9 cellular contexts compared by ENCODE assay signal in genomic region chr15:68431792-68432401, GRCh38. TPM values are rescaled to one million over a fixed set of nuclear protein-coding genes. Genes with fewer than 3 reads are reported as not detected.
DNase-seq lines count a peak whose midpoint lies in the region; ATAC-seq, FAIRE-seq and TF ChIP-seq lines count a peak whose summit lies in the region.
"Had no signal": no experiment of that assay in that cellular context is flagged by ENCODE, and none has a peak within 500 bp of the region (broad histone marks: within the 10 kb centered on the region; RNA-seq: fewer than 3 reads in every experiment).

Gene ITGA11, minus strand, starts transcription at chr15:68432163. Its CDS starts 97 bp downstream, at chr15:68432066.

- FAIRE-seq in urothelium cell line (lab: Jason Lieb, UNC) (peak; percentile 97), GM12892 (lab: Jason Lieb, UNC) (no peak)

- peaks cover 38% of the 10 kb centered on the region for H3K27me3 ChIP-seq in lower lobe of right lung (ENCODE audit: low read depth)

- peak within 1 kb of the TSS; percentile 52 for H3K4me3 ChIP-seq in lower lobe of right lung

- peaks cover 10% of the 10 kb centered on the region for H3K4me1 ChIP-seq in lower lobe of right lung

- H3K9me3 ChIP-seq in lower lobe of right lung: no peaks in the 10 kb centered on the region

- peak within 1 kb of the TSS; percentile 18 for H3K27ac ChIP-seq in lower lobe of right lung

- H3K36me3 ChIP-seq in lower lobe of right lung: no peaks in the 10 kb centered on the region

- ATAC-seq in lower lobe of right lung: peak; percentile 88 to 89
- no peak for ATAC-seq in HG03432 (IDR thresholded peaks at IDR 0.05; ENCODE audit: unreplicated experiment)

- no peak for TF ChIP-seq POLR2A in GM12892 (IDR thresholded peaks at IDR 0.05; ENCODE audit: low read depth, low read length)

- intact Hi-C loops in lower lobe of right lung (cut with DNase I): no loop called here

- TF ChIP-seq CTCF in lower lobe of right lung (IDR thresholded peaks at IDR 0.05): no peak

- DNase-seq in NCI-H345 (lab: John Stamatoyannopoulos, UW): peak; percentile 27
- no peak for DNase-seq in NCI-H345 treated with DMSO at 0.1 percent for 48 hours (lab: John Stamatoyannopoulos, UW; ENCODE audit: unreplicated experiment)
- DNase-seq in NCI-H526 treated with DMSO at 0.1 percent for 48 hours (lab: John Stamatoyannopoulos, UW): peak; percentile 24
- DNase-seq in dermis blood vessel endothelial cell: peak; percentile 70
- DNase-seq in lower lobe of right lung: peak; percentile 72
- peak; percentile 93 for DNase-seq in urothelium cell line (ENCODE audit: low spot score)
- DNase-seq in GM12892 (ENCODE audit: insufficient read length): no peak
- DNase-seq: CD4-positive, CD25-positive, alpha-beta regulatory T cell had no signal

RNA-seq across cellular contexts. Expression of gene ITGA11, which starts in this region (rescaled TPM):
- total RNA-seq in dermis blood vessel endothelial cell (3.4 and 12.9 TPM in 2 replicates), lower lobe of right lung (2.7 TPM)
- polyA plus RNA-seq in GM12892 (2012; ENCODE audit: missing spikeins): 0.36 TPM
- total RNA-seq: CD4-positive, CD25-positive, alpha-beta regulatory T cell had no signal

Comparison
In these comparisons a context has a peak if more than half of its experiments do, and no peak if none do; other contexts are left out.
1. DNase-seq: peak in NCI-H345 (single experiment), NCI-H526 treated with DMSO at 0.1 percent for 48 hours (single experiment), dermis blood vessel endothelial cell (single experiment), lower lobe of right lung (single experiment) and urothelium cell line (single experiment); none in NCI-H345 treated with DMSO at 0.1 percent for 48 hours (single experiment) and GM12892 (single experiment).